In genomic region chr4:74793757-74794340, GRCh38 we compare ENCODE assay signal across 8 cellular contexts. TPM values are rescaled to one million over a fixed set of nuclear protein-coding genes. Genes with fewer than 3 reads are reported as not detected.
DNase-seq lines count a peak whose midpoint lies in the region; ATAC-seq and TF ChIP-seq lines count a peak whose summit lies in the region.

No MANE protein-coding gene starts in this region.

- H3K4me2 ChIP-seq in MM.1S (ENCODE audit: low read depth, low read length): peak overlapping the region; percentile 84

- H3K79me2 ChIP-seq in MM.1S (ENCODE audit: low read length): no peaks in the 10 kb centered on the region

- no peaks in the 10 kb centered on the region for H3K9me2 ChIP-seq in MM.1S (replicated peaks; ENCODE audit: insufficient read depth, low read length)

- no peaks in the 10 kb centered on the region for H4K20me1 ChIP-seq in MM.1S (ENCODE audit: insufficient read depth, low read length)

- H3K36me3 Mint-ChIP-seq in activated T-helper 17 cell treated with anti-CD3 and anti-CD28 coated beads, Interleukin-2, amount 50 U/mL, for 72 hours (ENCODE audit: low read depth): no peaks in the 10 kb centered on the region
- H3K36me3 Mint-ChIP-seq in activated T-helper 1 cell treated with anti-CD3 and anti-CD28 coated beads, Interleukin-12 subunit alpha, Interleukin-12 subunit beta, Interleukin-2, Interleukin-4 antibody, amounts not matched to agents 30 ng/mL and 10 ng/mL and 1 ng/mL, durations not matched to agents 14 hours and 24 hours and 36 hours (ENCODE audit: low read depth): no peaks in the 10 kb centered on the region

- ATAC-seq in activated T-helper 17 cell treated with anti-CD3 and anti-CD28 coated beads, Interleukin-2, amount 50 U/mL, for 72 hours (replicated peaks): peak; percentile 28
- peak; percentile 85 for ATAC-seq in left ventricle myocardium superior
- no peak for ATAC-seq in HG03025 (IDR thresholded peaks at IDR 0.05; ENCODE audit: low FRiP score, unreplicated experiment)

- H3K4me1 ChIP-seq in MM.1S (ENCODE audit: low read length): peaks cover 5% of the 10 kb centered on the region
- H3K4me1 ChIP-seq in rectal smooth muscle tissue (ENCODE audit: control insufficient read depth, insufficient read depth, low read length): peaks cover 11% of the 10 kb centered on the region

- H3K27ac ChIP-seq in MM.1S (ENCODE audit: low read length) (peak overlapping the region; percentile 68), rectal smooth muscle tissue (ENCODE audit: low read depth, low read length) (peak overlapping the region; percentile 79)

- peaks cover 40% of the 10 kb centered on the region for H3K27me3 Mint-ChIP-seq in activated T-helper 17 cell treated with anti-CD3 and anti-CD28 coated beads, Interleukin-2, amount 50 U/mL, for 72 hours
- peaks cover 34% of the 10 kb centered on the region for H3K27me3 Mint-ChIP-seq in activated T-helper 1 cell treated with anti-CD3 and anti-CD28 coated beads, Interleukin-12 subunit alpha, Interleukin-12 subunit beta, Interleukin-2, Interleukin-4 antibody, amounts not matched to agents 30 ng/mL and 10 ng/mL and 1 ng/mL, durations not matched to agents 14 hours and 24 hours and 36 hours (ENCODE audit: insufficient read depth)

- H3K36me3 ChIP-seq in MM.1S (replicated peaks; ENCODE audit: insufficient read depth, low read length) (no peaks in the 10 kb centered on the region), rectal smooth muscle tissue (ENCODE audit: control insufficient read depth, insufficient read depth, low read length) (no peaks in the 10 kb centered on the region)

- H3K27ac Mint-ChIP-seq in activated T-helper 17 cell treated with anti-CD3 and anti-CD28 coated beads, Interleukin-2, amount 50 U/mL, for 72 hours: no peak overlapping the region
- H3K27ac Mint-ChIP-seq in activated T-helper 1 cell treated with anti-CD3 and anti-CD28 coated beads, Interleukin-12 subunit alpha, Interleukin-12 subunit beta, Interleukin-2, Interleukin-4 antibody, amounts not matched to agents 30 ng/mL and 10 ng/mL and 1 ng/mL, durations not matched to agents 14 hours and 24 hours and 36 hours: no peak overlapping the region

- H3K9me3 ChIP-seq in MM.1S (replicated peaks; ENCODE audit: insufficient read depth, low read length): no peaks in the 10 kb centered on the region

- no peaks in the 10 kb centered on the region for H3K9me3 Mint-ChIP-seq in activated T-helper 17 cell treated with anti-CD3 and anti-CD28 coated beads, Interleukin-2, amount 50 U/mL, for 72 hours
- no peaks in the 10 kb centered on the region for H3K9me3 Mint-ChIP-seq in activated T-helper 1 cell treated with anti-CD3 and anti-CD28 coated beads, Interleukin-12 subunit alpha, Interleukin-12 subunit beta, Interleukin-2, Interleukin-4 antibody, amounts not matched to agents 30 ng/mL and 10 ng/mL and 1 ng/mL, durations not matched to agents 14 hours and 24 hours and 36 hours

- DNase-seq in NCI-H1417 (lab: John Stamatoyannopoulos, UW) (peak; percentile 74 to 90 (median 89)), NCI-H1417 treated with DMSO at 0.1 percent for 48 hours (lab: John Stamatoyannopoulos, UW) (no peak), MM.1S (peak; percentile 96), left ventricle myocardium superior (peak; percentile 32)
- no peak for DNase-seq in activated T-helper 1 cell treated with anti-CD3 and anti-CD28 coated beads, Interleukin-12 subunit alpha, Interleukin-12 subunit beta, Interleukin-2, Interleukin-4 antibody, amounts not matched to agents 30 ng/mL and 10 ng/mL and 1 ng/mL, durations not matched to agents 14 hours and 24 hours and 36 hours (ENCODE audit: low spot score)

- peak overlapping the region; percentile 90 for H2AFZ ChIP-seq in MM.1S (ENCODE audit: low read length)

- H3K9ac ChIP-seq in MM.1S (ENCODE audit: low read length) (peak overlapping the region; percentile 89), rectal smooth muscle tissue (ENCODE audit: low read length) (peak overlapping the region; percentile 61)

- H3K27me3 ChIP-seq in MM.1S (replicated peaks; ENCODE audit: insufficient read depth, low read length) (no peaks in the 10 kb centered on the region), rectal smooth muscle tissue (ENCODE audit: control insufficient read depth, insufficient read depth, low read length) (no peaks in the 10 kb centered on the region)

- TF ChIP-seq CTCF in MM.1S (IDR thresholded peaks at IDR 0.05; ENCODE audit: low read length): peak; percentile 93

- peak overlapping the region; percentile 32 for H3K4me3 Mint-ChIP-seq in activated T-helper 17 cell treated with anti-CD3 and anti-CD28 coated beads, Interleukin-2, amount 50 U/mL, for 72 hours
- H3K4me3 Mint-ChIP-seq in activated T-helper 1 cell treated with anti-CD3 and anti-CD28 coated beads, Interleukin-12 subunit alpha, Interleukin-12 subunit beta, Interleukin-2, Interleukin-4 antibody, amounts not matched to agents 30 ng/mL and 10 ng/mL and 1 ng/mL, durations not matched to agents 14 hours and 24 hours and 36 hours: no peak overlapping the region

- H3K4me3 ChIP-seq in MM.1S (ENCODE audit: low read length): peak overlapping the region; percentile 78
- peak overlapping the region; percentile 78 for H3K4me3 ChIP-seq in rectal smooth muscle tissue (ENCODE audit: low read length)

- 0 out of 2 replicates have a peak, but pooled peaks cover 4% of the 10 kb centered on the region for H3F3A ChIP-seq in MM.1S (ENCODE audit: insufficient read depth, low read length)

- H3K4me1 Mint-ChIP-seq in activated T-helper 17 cell treated with anti-CD3 and anti-CD28 coated beads, Interleukin-2, amount 50 U/mL, for 72 hours: no peaks in the 10 kb centered on the region
- H3K4me1 Mint-ChIP-seq in activated T-helper 1 cell treated with anti-CD3 and anti-CD28 coated beads, Interleukin-12 subunit alpha, Interleukin-12 subunit beta, Interleukin-2, Interleukin-4 antibody, amounts not matched to agents 30 ng/mL and 10 ng/mL and 1 ng/mL, durations not matched to agents 14 hours and 24 hours and 36 hours (ENCODE audit: low read depth): no peaks in the 10 kb centered on the region

- intact Hi-C loops in left ventricle myocardium superior (cut with micrococcal nuclease): no loop called here
- intact Hi-C loops in activated T-helper 1 cell treated with anti-CD3 and anti-CD28 coated beads, Interleukin-12 subunit alpha, Interleukin-12 subunit beta, Interleukin-2, Interleukin-4 antibody, amounts not matched to agents 30 ng/mL and 10 ng/mL and 1 ng/mL, durations not matched to agents 14 hours and 24 hours and 36 hours (cut with micrococcal nuclease): no loop called here

RNA-seq across cellular contexts. Expression of gene BTC, which starts 0.5 kb away (rescaled TPM):
- not detected for total RNA-seq in activated T-helper 17 cell treated with anti-CD3 and anti-CD28 coated beads, Interleukin-2, amount 50 U/mL, for 72 hours
- total RNA-seq in left ventricle myocardium superior: 0.12 TPM
- total RNA-seq in activated T-helper 1 cell treated with anti-CD3 and anti-CD28 coated beads, Interleukin-12 subunit alpha, Interleukin-12 subunit beta, Interleukin-2, Interleukin-4 antibody, amounts not matched to agents 30 ng/mL and 10 ng/mL and 1 ng/mL, durations not matched to agents 14 hours and 24 hours and 36 hours: not detected in 2 replicates

Comparison
In these comparisons a context has a peak if more than half of its experiments do, and no peak if none do; other contexts are left out.
1. DNase-seq: peak in NCI-H1417 (3 of 3), MM.1S (single experiment) and left ventricle myocardium superior (single experiment); none in NCI-H1417 treated with DMSO at 0.1 percent for 48 hours (single experiment) and activated T-helper 1 cell treated with anti-CD3 and anti-CD28 coated beads, Interleukin-12 subunit alpha, Interleukin-12 subunit beta, Interleukin-2, Interleukin-4 antibody, amounts not matched to agents 30 ng/mL and 10 ng/mL and 1 ng/mL, durations not matched to agents 14 hours and 24 hours and 36 hours (single experiment).